7 cellular contexts compared by ENCODE assay signal in genomic region chr11:7376386-7376785, GRCh38.
"Had no signal": no experiment of that assay in that cellular context is flagged by ENCODE, and none has a peak within 500 bp of the region (broad histone marks: within the 10 kb centered on the region; RNA-seq: fewer than 3 reads in every experiment).

No MANE protein-coding gene starts in this region.

- DNase-seq: GDM1, GF-D8 had no signal

- ATAC-seq: GM12878 had no signal

- H3K4me3 ChIP-seq: GM12878 had no signal

- FAIRE-seq: G401.6, GM12878, GM12891, GM18507, GM19239 had no signal
